In the genomic region with DNA sequence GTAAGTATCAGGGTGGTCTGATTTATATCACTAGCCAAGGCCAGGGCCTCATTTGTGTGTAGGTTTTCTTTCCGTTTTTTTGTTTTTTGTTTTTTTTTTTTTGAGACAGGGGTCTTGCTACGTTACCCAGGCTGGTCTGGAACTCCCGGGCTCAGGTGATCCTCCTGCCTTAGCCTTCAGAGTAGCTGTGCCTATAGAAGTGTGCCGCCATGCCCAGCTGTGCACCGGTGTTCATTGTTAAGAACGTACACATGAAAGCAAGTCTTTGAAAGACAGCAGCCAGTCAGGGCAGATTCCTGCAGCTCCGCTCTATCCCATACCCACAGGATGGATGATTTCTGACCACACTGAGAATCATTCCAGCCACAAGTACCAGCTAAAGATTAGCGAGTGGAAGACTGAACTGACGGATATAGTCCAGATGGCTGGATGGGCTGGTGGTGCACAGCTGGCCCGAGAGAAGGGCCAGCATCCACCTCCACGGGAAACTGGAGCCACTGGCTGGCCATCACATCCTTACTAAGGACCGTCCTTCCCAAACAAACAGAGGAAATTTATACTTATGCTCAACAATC, we compare ENCODE assay signal across 19 cellular contexts.
"Had no signal": no experiment of that assay in that cellular context is flagged by ENCODE, and none has a peak within 500 bp of the region (broad histone marks: within the 10 kb centered on the region; RNA-seq: fewer than 3 reads in every experiment).

No MANE protein-coding gene starts in this region.

- ATAC-seq: foreskin keratinocyte; psoas muscle; sciatic nerve; stimulated activated naive B cell treated with anti-CD40 and anti-IgM and Interleukin-4, amounts not matched to agents 10 μg/mL and 1 μg/mL and 100 μg/mL, for 72 hours; stimulated activated naive CD8-positive, alpha-beta T cell treated with anti-CD3 and anti-CD28 coated beads, Interleukin-15, amount 100 ng/mL, for 72 hours had no signal

- H3K36me3 ChIP-seq: colonic mucosa, thoracic aorta, transverse colon had no signal

- H3K27me3 ChIP-seq: colonic mucosa, foreskin keratinocyte, transverse colon had no signal

- H3K9me3 ChIP-seq: colonic mucosa, psoas muscle, thoracic aorta, transverse colon had no signal

- DNase-seq: colonic mucosa; effector CD4-positive, alpha-beta T cell; endodermal cell; erythroblast; foreskin keratinocyte; mammary epithelial cell; occipital lobe; psoas muscle; stimulated activated CD4-positive, alpha-beta T cell treated with anti-CD3 and anti-CD28 coated beads, Interleukin-2, amount 100 ng/mL, for 24 hours; stimulated activated CD4-positive, alpha-beta T cell treated with anti-CD3 and anti-CD28 coated beads, Interleukin-4, amount 100 ng/mL, for 4 hours; stimulated activated naive B cell treated with anti-CD40 and anti-IgM and Interleukin-4, amounts not matched to agents 10 μg/mL and 1 μg/mL and 100 μg/mL, for 72 hours; stimulated activated naive CD8-positive, alpha-beta T cell treated with anti-CD3 and anti-CD28 coated beads, Interleukin-15, amount 100 ng/mL, for 72 hours; transverse colon had no signal

- H3K4me3 ChIP-seq: colonic mucosa, psoas muscle, skin epidermis, thoracic aorta, transverse colon had no signal

- FAIRE-seq: endothelial cell of umbilical vein, urothelium cell line had no signal

- H3K4me1 ChIP-seq: colonic mucosa, foreskin keratinocyte, parathyroid adenoma, psoas muscle, transverse colon had no signal

- H3K27ac ChIP-seq: colonic mucosa, foreskin keratinocyte, parathyroid adenoma, psoas muscle, skin epidermis, thoracic aorta, transverse colon had no signal

- H3K9ac ChIP-seq: parathyroid adenoma had no signal
